In the genomic region with DNA sequence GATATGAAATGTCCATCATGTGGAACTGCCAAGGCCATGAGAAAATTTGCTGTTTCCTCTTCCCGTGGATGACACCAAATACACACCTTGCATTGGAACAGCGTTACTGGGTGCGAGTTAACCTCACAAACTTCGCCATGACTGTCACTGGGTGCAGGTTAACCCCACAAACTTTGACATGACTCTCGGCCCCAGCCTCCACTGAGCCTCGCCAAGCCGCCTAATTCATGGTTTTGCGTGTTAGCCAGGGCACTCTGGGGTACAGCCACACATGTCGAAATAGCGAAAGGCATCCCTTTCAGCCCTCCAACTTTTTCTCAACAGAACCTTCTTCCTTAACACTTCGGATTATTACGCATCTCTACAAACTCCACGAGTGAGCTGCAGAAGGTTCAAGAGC, we compare ENCODE assay signal across 9 cellular contexts. TPM values are rescaled to one million over a fixed set of nuclear protein-coding genes. Genes with fewer than 3 reads are reported as not detected.
DNase-seq lines count a peak whose midpoint lies in the region; ATAC-seq, FAIRE-seq and TF ChIP-seq lines count a peak whose summit lies in the region.
"Had no signal": no experiment of that assay in that cellular context is flagged by ENCODE, and none has a peak within 500 bp of the region (broad histone marks: within the 10 kb centered on the region; RNA-seq: fewer than 3 reads in every experiment).

No MANE protein-coding gene starts in this region.

- TF ChIP-seq CTCF in activated B cell treated with CpG ODN at 0.5 μM for 24 hours (IDR thresholded peaks at IDR 0.05) = no peak
- no peak for TF ChIP-seq CTCF in fibroblast of the aortic adventitia (IDR thresholded peaks at IDR 0.05; ENCODE audit: insufficient read depth, low read length)

- ATAC-seq in activated B cell treated with CpG ODN at 0.5 μM for 24 hours (ENCODE audit: low read depth) (no peak), HG03175 (IDR thresholded peaks at IDR 0.05; ENCODE audit: unreplicated experiment) (no peak)
- ATAC-seq in stimulated activated effector memory CD8-positive, alpha-beta T cell treated with anti-CD3 and anti-CD28 coated beads, Interleukin-12 subunit alpha, Interleukin-12 subunit beta, amount 100 ng/mL, for 72 hours = no peak

- CTCF ChIA-PET in activated CD4-positive, alpha-beta T cell treated with anti-CD3 and anti-CD28 coated beads, Interleukin-2, amount 10 ng/mL, durations not matched to agents 7 days and 5 days (lab: Charles Lee) = no interaction called here
- CTCF ChIA-PET in activated B cell treated with CpG ODN at 0.5 μM for 24 hours (lab: Charles Lee) = no interaction called here

- H3K4me3 Mint-ChIP-seq in activated CD4-positive, alpha-beta T cell treated with anti-CD3 and anti-CD28 coated beads, Interleukin-2, amount 10 ng/mL, durations not matched to agents 7 days and 5 days = peak overlapping the region; percentile 78
- H3K4me3 Mint-ChIP-seq in activated B cell treated with CpG ODN at 0.5 μM for 24 hours = peak overlapping the region; percentile 72
- peak overlapping the region; percentile 66 for H3K4me3 Mint-ChIP-seq in stimulated activated effector memory CD8-positive, alpha-beta T cell treated with anti-CD3 and anti-CD28 coated beads, Interleukin-12 subunit alpha, Interleukin-12 subunit beta, amount 100 ng/mL, for 72 hours

- WGBS in small intestine, 3 donors = 82 to 89% (median 85%) methylated on average over 13 of the region's 13 CpGs

- no peaks in the 10 kb centered on the region for H3K9me3 ChIP-seq in small intestine (ENCODE audit: control insufficient read depth, low read depth)

- no peak overlapping the region for H3K27ac ChIP-seq in small intestine (ENCODE audit: low read depth in 1 of 2, low read length in 1 of 2)

- no peaks in the 10 kb centered on the region for H3K9me3 Mint-ChIP-seq in activated CD4-positive, alpha-beta T cell treated with anti-CD3 and anti-CD28 coated beads, Interleukin-2, amount 10 ng/mL, durations not matched to agents 7 days and 5 days
- H3K9me3 Mint-ChIP-seq in activated B cell treated with CpG ODN at 0.5 μM for 24 hours = no peaks in the 10 kb centered on the region
- H3K9me3 Mint-ChIP-seq in stimulated activated effector memory CD8-positive, alpha-beta T cell treated with anti-CD3 and anti-CD28 coated beads, Interleukin-12 subunit alpha, Interleukin-12 subunit beta, amount 100 ng/mL, for 72 hours = no peaks in the 10 kb centered on the region

- no peak for DNase-seq in activated CD4-positive, alpha-beta T cell treated with anti-CD3 and anti-CD28 coated beads, Interleukin-2, amount 10 ng/mL, durations not matched to agents 7 days and 5 days
- DNase-seq in activated CD4-positive, alpha-beta T cell treated with anti-CD3 and anti-CD28 coated beads, Interleukin-2, amount 50 U/mL, for 4 hours = no peak
- DNase-seq in activated B cell treated with CpG ODN at 0.5 μM for 24 hours = no peak
- no peak for DNase-seq in fibroblast of the aortic adventitia (ENCODE audit: low read depth)
- DNase-seq in stimulated activated effector memory CD8-positive, alpha-beta T cell treated with anti-CD3 and anti-CD28 coated beads, Interleukin-12 subunit alpha, Interleukin-12 subunit beta, amount 100 ng/mL, for 72 hours (ENCODE audit: low spot score in 2 of 2) = no peak
- DNase-seq in small intestine = no peak
- no peak for DNase-seq in G401 (ENCODE audit: low spot score)
- DNase-seq: activated CD4-positive, alpha-beta T cell treated with anti-CD3 and anti-CD28 coated beads, Interleukin-2, amount 50 U/mL, for 1 hour had no signal

- peaks cover 23% of the 10 kb centered on the region for H3K4me1 Mint-ChIP-seq in activated CD4-positive, alpha-beta T cell treated with anti-CD3 and anti-CD28 coated beads, Interleukin-2, amount 10 ng/mL, durations not matched to agents 7 days and 5 days
- H3K4me1 Mint-ChIP-seq in activated B cell treated with CpG ODN at 0.5 μM for 24 hours = peaks cover 29% of the 10 kb centered on the region
- H3K4me1 Mint-ChIP-seq in stimulated activated effector memory CD8-positive, alpha-beta T cell treated with anti-CD3 and anti-CD28 coated beads, Interleukin-12 subunit alpha, Interleukin-12 subunit beta, amount 100 ng/mL, for 72 hours = peaks cover 25% of the 10 kb centered on the region

- POLR2A ChIA-PET in activated CD4-positive, alpha-beta T cell treated with anti-CD3 and anti-CD28 coated beads, Interleukin-2, amount 10 ng/mL, durations not matched to agents 7 days and 5 days (lab: Charles Lee) = no interaction called here
- POLR2A ChIA-PET in activated B cell treated with CpG ODN at 0.5 μM for 24 hours (lab: Charles Lee) = no interaction called here

- H3K4me3 ChIP-seq in fibroblast of the aortic adventitia (ENCODE audit: low read depth, low read length) (peak overlapping the region; percentile 63), small intestine (ENCODE audit: low read depth in 1 of 2, low read length in 2 of 2) (peak overlapping the region in 1 of 2 donors; percentile 82)

- H3K27ac Mint-ChIP-seq in activated CD4-positive, alpha-beta T cell treated with anti-CD3 and anti-CD28 coated beads, Interleukin-2, amount 10 ng/mL, durations not matched to agents 7 days and 5 days = no peak overlapping the region
- peak overlapping the region; percentile 69 for H3K27ac Mint-ChIP-seq in activated B cell treated with CpG ODN at 0.5 μM for 24 hours
- peak overlapping the region; percentile 45 for H3K27ac Mint-ChIP-seq in stimulated activated effector memory CD8-positive, alpha-beta T cell treated with anti-CD3 and anti-CD28 coated beads, Interleukin-12 subunit alpha, Interleukin-12 subunit beta, amount 100 ng/mL, for 72 hours

- H3K27me3 ChIP-seq in small intestine (ENCODE audit: control insufficient read depth in 2 of 2, insufficient read depth in 2 of 2, low read length in 2 of 2) = no peaks in the 10 kb centered on the region

- H3K27me3 Mint-ChIP-seq in activated CD4-positive, alpha-beta T cell treated with anti-CD3 and anti-CD28 coated beads, Interleukin-2, amount 10 ng/mL, durations not matched to agents 7 days and 5 days = no peaks in the 10 kb centered on the region
- H3K27me3 Mint-ChIP-seq in activated B cell treated with CpG ODN at 0.5 μM for 24 hours = no peaks in the 10 kb centered on the region

- peaks cover 0 to 3% of the 10 kb centered on the region in 2 donors for H3K4me1 ChIP-seq in small intestine (ENCODE audit: control insufficient read depth in 2 of 2, insufficient read depth in 1 of 2, low read depth in 1 of 2, low read length in 1 of 2)

- in situ Hi-C loops in G401 (cut with HindIII; ENCODE audit: low sequenced_read_pairs) = no loop called here

- peaks cover 0 to 6% of the 10 kb centered on the region in 2 donors for H3K36me3 ChIP-seq in small intestine (ENCODE audit: control insufficient read depth in 2 of 2, insufficient read depth in 2 of 2, low read length in 2 of 2)

- FAIRE-seq in small intestine (lab: Jason Lieb, UNC) = no peak

- intact Hi-C loops in activated B cell treated with CpG ODN at 0.5 μM for 24 hours (cut with micrococcal nuclease) = loop anchor here (2.0 to 5.0 kb wide), 2 partner anchors 197 to 241 kb away; a partner anchor contains a TSS

- H3K36me3 Mint-ChIP-seq in activated CD4-positive, alpha-beta T cell treated with anti-CD3 and anti-CD28 coated beads, Interleukin-2, amount 10 ng/mL, durations not matched to agents 7 days and 5 days (ENCODE audit: low read depth) = peaks cover 3% of the 10 kb centered on the region
- peaks cover 30% of the 10 kb centered on the region for H3K36me3 Mint-ChIP-seq in activated B cell treated with CpG ODN at 0.5 μM for 24 hours (ENCODE audit: low read depth)
- peaks cover 46% of the 10 kb centered on the region for H3K36me3 Mint-ChIP-seq in stimulated activated effector memory CD8-positive, alpha-beta T cell treated with anti-CD3 and anti-CD28 coated beads, Interleukin-12 subunit alpha, Interleukin-12 subunit beta, amount 100 ng/mL, for 72 hours

RNA-seq across cellular contexts. Expression of a gene that starts 10.6 kb away (rescaled TPM):
- 10 to 100 TPM; 31.6 to 34.4 TPM for total RNA-seq in activated CD4-positive, alpha-beta T cell treated with anti-CD3 and anti-CD28 coated beads, Interleukin-2, amount 10 ng/mL, durations not matched to agents 7 days and 5 days
- total RNA-seq in activated B cell treated with CpG ODN at 0.5 μM for 24 hours = 30.3 and 31.4 TPM in 2 replicates
- 14.1 and 16.4 TPM in 2 replicates for total RNA-seq in fibroblast of the aortic adventitia (ENCODE audit: low replicate concordance)
- 10 to 100 TPM; 24.3 to 41.2 (median 35.5) TPM for polyA plus RNA-seq in small intestine
- 88.2 and 89.7 TPM in 2 replicates for total RNA-seq in G401 (2014; rRNA removed; shearing (Covaris generic))

RNA-seq across cellular contexts. Expression of a gene that starts 48.3 kb away (rescaled TPM):
- total RNA-seq in activated CD4-positive, alpha-beta T cell treated with anti-CD3 and anti-CD28 coated beads, Interleukin-2, amount 10 ng/mL, durations not matched to agents 7 days and 5 days = 1 to 10 TPM; 1.5 to 1.7 TPM
- 1.5 and 1.8 TPM in 2 replicates for total RNA-seq in activated B cell treated with CpG ODN at 0.5 μM for 24 hours
- 0.65 and 1.3 TPM in 2 replicates for total RNA-seq in fibroblast of the aortic adventitia (ENCODE audit: low replicate concordance)
- polyA plus RNA-seq in small intestine = 1 to 10 TPM in 1 of 3 donors, not detected in 2; 1.3 TPM
- 1.2 and 1.4 TPM in 2 replicates for total RNA-seq in G401 (2014; rRNA removed; shearing (Covaris generic))
